Comparison of ENCODE assay signal across 13 cellular contexts in the genomic region with DNA sequence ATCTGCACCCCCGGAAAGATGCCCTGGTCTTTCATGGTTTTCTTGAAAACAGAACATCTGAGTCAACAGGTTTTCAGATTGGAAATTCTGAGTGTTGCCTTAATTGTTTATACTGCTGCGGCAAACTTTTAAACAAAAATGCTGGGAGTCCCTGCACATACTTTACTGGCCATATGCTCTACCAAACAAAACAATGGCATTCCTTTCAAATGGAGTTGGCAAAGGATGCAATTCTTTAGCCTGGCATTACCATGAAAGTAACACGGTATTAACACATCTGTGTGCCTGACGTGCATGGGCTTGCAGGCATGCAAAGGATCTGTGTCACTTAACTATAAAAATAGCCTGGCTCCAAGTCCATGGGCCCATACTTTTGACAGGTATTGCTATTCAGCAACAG. TPM values are rescaled to one million over a fixed set of nuclear protein-coding genes. Genes with fewer than 3 reads are reported as not detected.
DNase-seq lines count a peak whose midpoint lies in the region; ATAC-seq and TF ChIP-seq lines count a peak whose summit lies in the region.
"Had no signal": no experiment of that assay in that cellular context is flagged by ENCODE, and none has a peak within 500 bp of the region (broad histone marks: within the 10 kb centered on the region; RNA-seq: fewer than 3 reads in every experiment).

No MANE protein-coding gene starts in this region.

- H3K4me3 ChIP-seq in AG09309 (ENCODE audit: control insufficient read depth, low read depth, low read length) (peak overlapping the region; percentile 60), PC-3 (ENCODE audit: low read length) (peak overlapping the region; percentile 95), esophagus muscularis mucosa (peak overlapping the region; percentile 59 to 70 (median 64))

- H3K27ac ChIP-seq in PC-3 (ENCODE audit: low read length): peak overlapping the region; percentile 94
- peak overlapping the region; percentile 83 to 94 (median 88) for H3K27ac ChIP-seq in esophagus muscularis mucosa (replicated peaks in 1 of 4)
- H3K27ac ChIP-seq: KMS-11 had no signal

- no peaks in the 10 kb centered on the region for H3K27me3 ChIP-seq in PC-3 (ENCODE audit: low read length)
- H3K27me3 ChIP-seq in esophagus muscularis mucosa: no peaks in the 10 kb centered on the region

- POLR2A ChIA-PET in PC-3 (lab: Charles Lee; ENCODE audit: unreplicated experiment): interaction anchor here (0.6 to 0.9 kb wide), 2 partner anchors 259 to 696 kb away, joined by 3 read pairs; no protein-coding TSS in a partner anchor

- ATAC-seq in PC-3: no peak
- ATAC-seq in GM21529 (IDR thresholded peaks at IDR 0.05; ENCODE audit: unreplicated experiment): no peak
- no peak for ATAC-seq in GM19328 (IDR thresholded peaks at IDR 0.05; ENCODE audit: unreplicated experiment)
- ATAC-seq in GM21390 (IDR thresholded peaks at IDR 0.05; ENCODE audit: unreplicated experiment): no peak

- no peak overlapping the region for H2AFZ ChIP-seq in PC-3 (ENCODE audit: low read length)

- no peaks in the 10 kb centered on the region for H3K9me3 Mint-ChIP-seq in nephron
- H3K9me3 Mint-ChIP-seq: T-helper 2 cell treated with Interferon-gamma antibody and Interleukin-4, amounts not matched to agents 5 μg/mL and 100 μg/mL, for 36 hours had no signal

- DNase-seq in AG09309 (ENCODE audit: low read depth) (no peak), PC-3 (peak; percentile 42), esophagus muscularis mucosa (ENCODE audit: extremely low spot score) (no peak), dedifferentiated amniotic fluid mesenchymal stem cell (ENCODE audit: extremely low spot score) (no peak)
- DNase-seq: activated T-cell treated with anti-CD3 and anti-CD28 coated beads, Interleukin-2, amount 50 U/mL, for 1 hour; BE2C; stimulated activated naive CD4-positive, alpha-beta T cell had no signal

- CTCF ChIA-PET in PC-3 (lab: Charles Lee): no interaction called here

- H3K27me3 Mint-ChIP-seq in nephron (ENCODE audit: low read depth): peaks cover 45% of the 10 kb centered on the region

- H3K9me3 ChIP-seq in PC-3 (ENCODE audit: low read length): no peaks in the 10 kb centered on the region
- no peaks in the 10 kb centered on the region for H3K9me3 ChIP-seq in esophagus muscularis mucosa
- H3K9me3 ChIP-seq: BE2C had no signal

- intact Hi-C loops in PC-3 (cut with micrococcal nuclease): loop anchor here (2.0 to 5.0 kb wide), 2 partner anchors 126 to 514 kb away; no protein-coding TSS in a partner anchor
- intact Hi-C loops in esophagus muscularis mucosa (cut with DNase I): loop anchor here (10.0 kb wide), 2 partner anchors 704 to 794 kb away; no protein-coding TSS in a partner anchor

- TF ChIP-seq CTCF in AG09309 (IDR thresholded peaks at IDR 0.05; ENCODE audit: control insufficient read depth, insufficient read depth, low read depth, low read length, missing control alignments) (no peak), PC-3 (conservative IDR thresholded peaks at IDR 0.05; ENCODE audit: low read depth, low read length) (no peak), esophagus muscularis mucosa (IDR thresholded peaks at IDR 0.05) (no peak), nephron (IDR thresholded peaks at IDR 0.05; ENCODE audit: unreplicated experiment in 3 of 3) (no peak)

- peaks cover 54% of the 10 kb centered on the region for H4K20me1 ChIP-seq in PC-3 (ENCODE audit: low read length)

- peaks cover 99% of the 10 kb centered on the region for H3K79me2 ChIP-seq in PC-3 (ENCODE audit: low read length)

- H3K4me3 Mint-ChIP-seq in nephron: peak overlapping the region; percentile 91 to 92 (median 92)
- H3K4me3 Mint-ChIP-seq: T-helper 2 cell treated with Interferon-gamma antibody and Interleukin-4, amounts not matched to agents 5 μg/mL and 100 μg/mL, for 36 hours had no signal

- H3F3A ChIP-seq in PC-3 (ENCODE audit: low read length, unreplicated experiment): no peaks in the 10 kb centered on the region

- TF ChIP-seq POLR2A in esophagus muscularis mucosa (IDR thresholded peaks at IDR 0.05; ENCODE audit: low read depth): no peak

- no peak for TF ChIP-seq EP300 in esophagus muscularis mucosa (IDR thresholded peaks at IDR 0.05)

- peak overlapping the region; percentile 69 to 87 (median 79) for H3K27ac Mint-ChIP-seq in nephron
- H3K27ac Mint-ChIP-seq: T-helper 2 cell treated with Interferon-gamma antibody and Interleukin-4, amounts not matched to agents 5 μg/mL and 100 μg/mL, for 36 hours had no signal

- H3K9ac ChIP-seq in PC-3 (ENCODE audit: low read length): peak overlapping the region; percentile 92
- H3K9ac ChIP-seq: KMS-11 had no signal

- peaks cover 64% of the 10 kb centered on the region for H3K36me3 ChIP-seq in PC-3 (ENCODE audit: low read depth, low read length)
- no peaks in the 10 kb centered on the region for H3K36me3 ChIP-seq in esophagus muscularis mucosa
- H3K36me3 ChIP-seq: BE2C had no signal

- H3K4me1 ChIP-seq in PC-3 (ENCODE audit: insufficient read depth, low read length): peaks cover 30% of the 10 kb centered on the region
- H3K4me1 ChIP-seq in esophagus muscularis mucosa: peaks cover 17 to 65% (median 54%) of the 10 kb centered on the region in 4 donors
- H3K4me1 ChIP-seq: BE2C had no signal

- peak overlapping the region; percentile 97 for H3K4me2 ChIP-seq in PC-3 (ENCODE audit: low read length)
- H3K4me2 ChIP-seq: KMS-11 had no signal

- no TSS peak for BruUV-seq in PC-3 (replicated peaks; lab: Mats Ljungman, UMichigan)

- peaks cover 40% of the 10 kb centered on the region for H3K4me1 Mint-ChIP-seq in nephron

- H3K36me3 Mint-ChIP-seq in nephron (ENCODE audit: low read depth): no peaks in the 10 kb centered on the region

- whole genome bisulfite sequencing in esophagus muscularis mucosa: 40% methylated on average over 4 of the region's 4 CpGs

- H3K9me2 ChIP-seq in PC-3 (replicated peaks; ENCODE audit: low read length): no peaks in the 10 kb centered on the region

RNA-seq across cellular contexts. Expression of a gene that starts 4.2 kb away (rescaled TPM):
- 55.3 and 70.1 TPM in 2 replicates for total RNA-seq in PC-3 (2014; rRNA removed)
- 10 to 100 TPM; 19.2 to 38.6 (median 32.9) TPM for total RNA-seq in esophagus muscularis mucosa
